Comparison of ENCODE assay signal across 8 cellular contexts in genomic region chr7:99365318-99366141, GRCh38. TPM values are rescaled to one million over a fixed set of nuclear protein-coding genes. Genes with fewer than 3 reads are reported as not detected.
DNase-seq lines count a peak whose midpoint lies in the region; ATAC-seq and TF ChIP-seq lines count a peak whose summit lies in the region.

No MANE protein-coding gene starts in this region.

- TF ChIP-seq POLR2A in gastrocnemius medialis (IDR thresholded peaks at IDR 0.05) = no peak

- H3K4me3 ChIP-seq in LNCaP clone FGC (ENCODE audit: low read depth, low read length) (no peak overlapping the region), fibroblast of the aortic adventitia (ENCODE audit: low read depth, low read length) (no peak overlapping the region), gastrocnemius medialis (no peak overlapping the region)

- intact Hi-C loops in gastrocnemius medialis (cut with DNase I; ENCODE audit: low total_unique reads) = no loop called here

- DNase-seq in D341Med (ENCODE audit: low spot score) (peak; percentile 84), LNCaP clone FGC (ENCODE audit: low read depth) (no peak), activated T-cell treated with anti-CD3 and anti-CD28 coated beads for 48 hours (ENCODE audit: low read depth) (peak; percentile 42), fibroblast of the aortic adventitia (ENCODE audit: low read depth) (no peak), gastrocnemius medialis (peak in 1 of 2 donors; percentile 59), middle frontal gyrus (ENCODE audit: extremely low spot score, low spot score) (no peak), GOT3 (lab: John Stamatoyannopoulos, UW) (no peak)

- no peaks in the 10 kb centered on the region for H3K9me3 ChIP-seq in gastrocnemius medialis

- no peaks in the 10 kb centered on the region for H3K27me3 ChIP-seq in gastrocnemius medialis

- no peaks in the 10 kb centered on the region for H3K4me1 ChIP-seq in gastrocnemius medialis

- no peak overlapping the region for H3K27ac ChIP-seq in gastrocnemius medialis

- in situ Hi-C loops in gastrocnemius medialis (cut with MboI; ENCODE audit: low sequenced_read_pairs in 4 of 4) = loop anchor here in 1 of 4 donors (10.0 kb wide), 1 partner anchor 49 kb away; no protein-coding TSS in a partner anchor

- peak in 1 of 2 donors; percentile 69 for ATAC-seq in gastrocnemius medialis
- no peak for ATAC-seq in HG02973 (IDR thresholded peaks at IDR 0.05; ENCODE audit: unreplicated experiment)

- H3K36me3 ChIP-seq in gastrocnemius medialis = peaks cover 0 to 68% of the 10 kb centered on the region in 2 donors

- TF ChIP-seq CTCF in LNCaP clone FGC (IDR thresholded peaks at IDR 0.05; ENCODE audit: control insufficient read depth, extremely low read depth, insufficient read depth) (peak; percentile 56), fibroblast of the aortic adventitia (IDR thresholded peaks at IDR 0.05; ENCODE audit: insufficient read depth, low read length) (peak; percentile 57), gastrocnemius medialis (IDR thresholded peaks at IDR 0.05 in 4 of 5, conservative IDR thresholded peaks at IDR 0.05 in 1 of 5) (peak; percentile 10 to 49 (median 39))

RNA-seq across cellular contexts. Expression of gene ARPC1B, which starts 9.0 kb away (rescaled TPM):
- total RNA-seq in fibroblast of the aortic adventitia (ENCODE audit: low replicate concordance) (249 and 358 TPM in 2 replicates), gastrocnemius medialis (10 to 100 TPM; 24.7 to 38.7 (median 30.8) TPM)

RNA-seq across cellular contexts. Expression of gene ARPC1A, which starts 39.8 kb away (rescaled TPM):
- total RNA-seq in fibroblast of the aortic adventitia (ENCODE audit: low replicate concordance) (85.0 and 253 TPM in 2 replicates), gastrocnemius medialis (10 to 100 TPM; 37.0 to 58.8 (median 44.1) TPM)

RNA-seq across cellular contexts. Expression of gene PDAP1, which starts 42.9 kb away (rescaled TPM):
- 29.2 and 66.9 TPM in 2 replicates for total RNA-seq in fibroblast of the aortic adventitia (ENCODE audit: low replicate concordance)
- 100 to 1,000 TPM in 3 of 4 donors, 10 to 100 TPM in 1; 81.7 to 258 (median 198) TPM for total RNA-seq in gastrocnemius medialis

RNA-seq across cellular contexts. Expression of gene BUD31, which starts 43.2 kb away (rescaled TPM):
- total RNA-seq in fibroblast of the aortic adventitia (ENCODE audit: low replicate concordance) (137 and 171 TPM in 2 replicates), gastrocnemius medialis (10 to 100 TPM; 23.3 to 46.8 (median 28.0) TPM)

Comparison
In these comparisons a context has a peak if more than half of its experiments do, and no peak if none do; other contexts are left out.
1. DNase-seq: peak in D341Med (single experiment) and activated T-cell treated with anti-CD3 and anti-CD28 coated beads for 48 hours (single experiment); none in LNCaP clone FGC (single experiment), fibroblast of the aortic adventitia (single experiment), middle frontal gyrus (single experiment) and GOT3 (single experiment).
2. Peak in every context shown above with its lines, with median percentiles within 50 percentile points of each other: CTCF ChIP-seq.